11 cellular contexts compared by ENCODE assay signal in genomic region chr1:224181453-224181810, GRCh38. TPM values are rescaled to one million over a fixed set of nuclear protein-coding genes. Genes with fewer than 3 reads are reported as not detected.
DNase-seq lines count a peak whose midpoint lies in the region; ATAC-seq and TF ChIP-seq lines count a peak whose summit lies in the region.
"Had no signal": no experiment of that assay in that cellular context is flagged by ENCODE, and none has a peak within 500 bp of the region (broad histone marks: within the 10 kb centered on the region; RNA-seq: fewer than 3 reads in every experiment).

No MANE protein-coding gene starts in this region.

- no peaks in the 10 kb centered on the region for H3K9me2 ChIP-seq in GM23338 (ENCODE audit: insufficient read depth)

- no peaks in the 10 kb centered on the region; the same call in 1 of the 2 replicates for H4K20me1 ChIP-seq in GM23338 (replicated peaks; ENCODE audit: insufficient read depth)

- no peak for ATAC-seq in CD4-positive, CD25-positive, alpha-beta regulatory T cell (ENCODE audit: low read depth in 2 of 2)
- no peak for ATAC-seq in naive thymus-derived CD8-positive, alpha-beta T cell
- no peak for ATAC-seq in Right ventricle myocardium superior (ENCODE audit: poor library complexity)
- no peak for ATAC-seq in GM23338
- ATAC-seq: right lobe of liver had no signal

- no peak overlapping the region for H2AFZ ChIP-seq in GM23338

- peaks cover 6 to 46% (median 27%) of the 10 kb centered on the region in 4 donors for H3K4me1 Mint-ChIP-seq in CD4-positive, CD25-positive, alpha-beta regulatory T cell
- peaks cover 35% of the 10 kb centered on the region for H3K4me1 Mint-ChIP-seq in activated naive CD8-positive, alpha-beta T cell treated with anti-CD3 and anti-CD28 coated beads for 36 hours
- H3K4me1 Mint-ChIP-seq in naive thymus-derived CD8-positive, alpha-beta T cell: peaks cover 12 to 45% (median 37%) of the 10 kb centered on the region in 4 donors
- H3K4me1 Mint-ChIP-seq in Caco-2 (ENCODE audit: low read depth, unreplicated experiment) (peaks cover 13% of the 10 kb centered on the region), GM23338 (peaks cover 20% of the 10 kb centered on the region)

- BruUV-seq in Caco-2 (replicated peaks; lab: Mats Ljungman, UMichigan): no TSS peak

- peak overlapping the region; percentile 70 for H3K4me3 ChIP-seq in CD4-positive, CD25-positive, alpha-beta regulatory T cell (ENCODE audit: low read depth, low read length)
- H3K4me3 ChIP-seq in HL-60 (replicated peaks; ENCODE audit: insufficient read depth, low read length): no peak overlapping the region
- no peak overlapping the region for H3K4me3 ChIP-seq in Caco-2 (ENCODE audit: low read depth, low read length)
- no peak overlapping the region for H3K4me3 ChIP-seq in GM23338
- H3K4me3 ChIP-seq: cardiac muscle cell had no signal

- no peaks in the 10 kb centered on the region for H3K36me3 ChIP-seq in CD4-positive, CD25-positive, alpha-beta regulatory T cell (ENCODE audit: control insufficient read depth, insufficient read depth, low read length)
- H3K36me3 ChIP-seq in Caco-2 (ENCODE audit: control insufficient read depth, insufficient read depth, low read length): no peaks in the 10 kb centered on the region
- no peaks in the 10 kb centered on the region; the same call in 1 of the 2 replicates for H3K36me3 ChIP-seq in GM23338 (ENCODE audit: insufficient read depth)
- H3K36me3 ChIP-seq: cardiac muscle cell, right lobe of liver had no signal

- H3K27ac ChIP-seq in CD4-positive, CD25-positive, alpha-beta regulatory T cell (ENCODE audit: insufficient read depth, low read length, poor library complexity, severe bottlenecking): no peak overlapping the region
- peak overlapping the region; percentile 89 for H3K27ac ChIP-seq in HL-60 (replicated peaks)
- H3K27ac ChIP-seq in GM23338 (ENCODE audit: low read depth): no peak overlapping the region
- H3K27ac ChIP-seq: cardiac muscle cell had no signal

- no peaks in the 10 kb centered on the region for H3K9me3 ChIP-seq in CD4-positive, CD25-positive, alpha-beta regulatory T cell (ENCODE audit: control insufficient read depth in 2 of 2, low read length in 2 of 2)
- no peaks in the 10 kb centered on the region for H3K9me3 ChIP-seq in Caco-2
- H3K9me3 ChIP-seq: right lobe of liver had no signal

- H3F3A ChIP-seq in GM23338 (replicated peaks; ENCODE audit: low read depth): peaks cover 20% of the 10 kb centered on the region

- H3K9me3 Mint-ChIP-seq in CD4-positive, CD25-positive, alpha-beta regulatory T cell: no peaks in the 10 kb centered on the region
- H3K9me3 Mint-ChIP-seq in activated naive CD8-positive, alpha-beta T cell treated with anti-CD3 and anti-CD28 coated beads for 36 hours: no peaks in the 10 kb centered on the region
- no peaks in the 10 kb centered on the region for H3K9me3 Mint-ChIP-seq in naive thymus-derived CD8-positive, alpha-beta T cell
- no peaks in the 10 kb centered on the region for H3K9me3 Mint-ChIP-seq in Caco-2 (ENCODE audit: unreplicated experiment)
- no peaks in the 10 kb centered on the region for H3K9me3 Mint-ChIP-seq in GM23338

- DNase-seq in CD4-positive, CD25-positive, alpha-beta regulatory T cell: no peak
- DNase-seq in HL-60 (ENCODE audit: low read depth in 1 of 2, low spot score in 1 of 2) (no peak), Caco-2 (no peak), Right ventricle myocardium superior (no peak), GM23338 (ENCODE audit: low spot score) (no peak)
- DNase-seq in activated naive CD8-positive, alpha-beta T cell treated with anti-CD3 and anti-CD28 coated beads for 36 hours: no peak
- DNase-seq in naive thymus-derived CD8-positive, alpha-beta T cell: no peak
- DNase-seq: NCI-H524 treated with DMSO at 0.1 percent for 48 hours, T1000 had no signal

- intact Hi-C loops in Caco-2 (cut with micrococcal nuclease; ENCODE audit: unreplicated experiment): no loop called here
- intact Hi-C loops in Right ventricle myocardium superior (cut with DNase I): no loop called here

- CTCF ChIA-PET in Caco-2 (lab: Charles Lee): no interaction called here

- peaks cover 28% of the 10 kb centered on the region for H3K79me2 ChIP-seq in GM23338 (replicated peaks; ENCODE audit: insufficient read depth)

- peaks cover 4% of the 10 kb centered on the region for H3K36me3 Mint-ChIP-seq in CD4-positive, CD25-positive, alpha-beta regulatory T cell
- peaks cover 21% of the 10 kb centered on the region for H3K36me3 Mint-ChIP-seq in activated naive CD8-positive, alpha-beta T cell treated with anti-CD3 and anti-CD28 coated beads for 36 hours
- H3K36me3 Mint-ChIP-seq in naive thymus-derived CD8-positive, alpha-beta T cell: peaks cover 0 to 5% (median 0%) of the 10 kb centered on the region in 3 donors
- H3K36me3 Mint-ChIP-seq in Caco-2 (ENCODE audit: insufficient read depth, unreplicated experiment) (peaks cover 6% of the 10 kb centered on the region), GM23338 (ENCODE audit: low read depth) (peaks cover 13% of the 10 kb centered on the region)

- no peaks in the 10 kb centered on the region for H3K27me3 ChIP-seq in CD4-positive, CD25-positive, alpha-beta regulatory T cell (ENCODE audit: control insufficient read depth, insufficient read depth, low read length)
- H3K27me3 ChIP-seq in HL-60 (ENCODE audit: insufficient read depth, poor library complexity, severe bottlenecking): no peaks in the 10 kb centered on the region
- H3K27me3 ChIP-seq in Caco-2 (replicated peaks; ENCODE audit: control insufficient read depth, insufficient read depth, low read length): no peaks in the 10 kb centered on the region
- H3K27me3 ChIP-seq in GM23338 (ENCODE audit: insufficient read depth): no peaks in the 10 kb centered on the region
- H3K27me3 ChIP-seq: cardiac muscle cell, right lobe of liver had no signal

- no peak for TF ChIP-seq CTCF in HL-60 (IDR thresholded peaks at IDR 0.05; ENCODE audit: insufficient read depth, low read length)
- TF ChIP-seq CTCF in Caco-2 (IDR thresholded peaks at IDR 0.05; ENCODE audit: insufficient read depth in 1 of 2, low read depth in 1 of 2, low read length in 1 of 2, severe bottlenecking in 1 of 2, unreplicated experiment in 1 of 2): no peak
- TF ChIP-seq CTCF in GM23338 (conservative IDR thresholded peaks at IDR 0.05; ENCODE audit: low read depth in 2 of 2): no peak

- H3K4me3 Mint-ChIP-seq in CD4-positive, CD25-positive, alpha-beta regulatory T cell: peak overlapping the region in 3 of 4 donors; percentile 91 to 93 (median 93)
- peak overlapping the region; percentile 86 for H3K4me3 Mint-ChIP-seq in activated naive CD8-positive, alpha-beta T cell treated with anti-CD3 and anti-CD28 coated beads for 36 hours
- H3K4me3 Mint-ChIP-seq in naive thymus-derived CD8-positive, alpha-beta T cell: peak overlapping the region in 9 of 10 donors; percentile 84 to 96 (median 93)
- no peak overlapping the region for H3K4me3 Mint-ChIP-seq in Caco-2 (ENCODE audit: unreplicated experiment)
- H3K4me3 Mint-ChIP-seq in GM23338: no peak overlapping the region

- POLR2A ChIA-PET in naive thymus-derived CD8-positive, alpha-beta T cell (lab: Charles Lee): interaction anchor here (0.9 to 2.9 kb wide), 5 partner anchors 9 to 148 kb away, joined by 4 to 19 read pairs (median 12); partner anchors contain the start of gene NVL
- POLR2A ChIA-PET in Caco-2 (lab: Charles Lee): no interaction called here

- peaks cover 38% of the 10 kb centered on the region for H3K4me1 ChIP-seq in CD4-positive, CD25-positive, alpha-beta regulatory T cell (ENCODE audit: control insufficient read depth, insufficient read depth, low read length, poor library complexity, severe bottlenecking)
- peaks cover 6% of the 10 kb centered on the region for H3K4me1 ChIP-seq in Caco-2
- H3K4me1 ChIP-seq in GM23338 (ENCODE audit: insufficient read depth): peaks cover 15% of the 10 kb centered on the region; the same call in 1 of the 2 replicates

- H3K4me2 ChIP-seq in GM23338: no peak overlapping the region

- peak overlapping the region in 2 of 3 donors; percentile 94 to 97 for H3K27ac Mint-ChIP-seq in CD4-positive, CD25-positive, alpha-beta regulatory T cell
- peak overlapping the region; percentile 90 for H3K27ac Mint-ChIP-seq in activated naive CD8-positive, alpha-beta T cell treated with anti-CD3 and anti-CD28 coated beads for 36 hours
- H3K27ac Mint-ChIP-seq in naive thymus-derived CD8-positive, alpha-beta T cell: peak overlapping the region in 9 of 10 donors; percentile 89 to 99 (median 97)
- no peak overlapping the region for H3K27ac Mint-ChIP-seq in Caco-2 (ENCODE audit: unreplicated experiment)
- no peak overlapping the region for H3K27ac Mint-ChIP-seq in GM23338

- H3K27me3 Mint-ChIP-seq in CD4-positive, CD25-positive, alpha-beta regulatory T cell: peaks cover 9% of the 10 kb centered on the region
- H3K27me3 Mint-ChIP-seq in activated naive CD8-positive, alpha-beta T cell treated with anti-CD3 and anti-CD28 coated beads for 36 hours: no peaks in the 10 kb centered on the region
- no peaks in the 10 kb centered on the region for H3K27me3 Mint-ChIP-seq in naive thymus-derived CD8-positive, alpha-beta T cell
- no peaks in the 10 kb centered on the region for H3K27me3 Mint-ChIP-seq in Caco-2 (ENCODE audit: insufficient read depth, unreplicated experiment)
- H3K27me3 Mint-ChIP-seq in GM23338 (ENCODE audit: insufficient read depth, low read depth, poor library complexity): peaks cover 11% of the 10 kb centered on the region

TF ChIP-seq in GM23338, 12 proteins besides CTCF, POLR2A, EP300 and RAD21 (continues in another document):
- TF ChIP-seq ZNF331 (CRISPR knock-in tag; IDR thresholded peaks at IDR 0.05; ENCODE audit: low read depth): no peak

RNA-seq across cellular contexts. Expression of gene DEGS1, which starts 1.6 kb away (rescaled TPM):
- 46.1 TPM for total RNA-seq in CD4-positive, CD25-positive, alpha-beta regulatory T cell
- polyA plus RNA-seq in CD4-positive, CD25-positive, alpha-beta regulatory T cell: 100 to 1,000 TPM; 108 to 161 (median 133) TPM
- total RNA-seq in activated naive CD8-positive, alpha-beta T cell treated with anti-CD3 and anti-CD28 coated beads for 36 hours: 10 to 100 TPM; 40.9 to 41.3 TPM
- total RNA-seq in naive thymus-derived CD8-positive, alpha-beta T cell: 10 to 100 TPM; 35.0 to 35.2 TPM
- 10 to 100 TPM; 49.0 to 77.9 (median 63.4) TPM for polyA plus RNA-seq in naive thymus-derived CD8-positive, alpha-beta T cell
- 38.8 and 39.2 TPM in 2 replicates for total RNA-seq in Caco-2 (2022)
- total RNA-seq in Right ventricle myocardium superior: 56.9 TPM
- 59.8 and 67.9 TPM in 2 replicates for total RNA-seq in GM23338 (2014; rRNA removed; shearing (Covaris generic))
- 42.5 and 45.7 TPM in 2 replicates for polyA plus RNA-seq in GM23338 (2016; fragmentation: Nextera tagmentation; extraction: Ambion mirVana)

Comparison
In these comparisons a context has a peak if more than half of its experiments do, and no peak if none do; other contexts are left out.
1. H3K27ac Mint-ChIP-seq: peak in CD4-positive, CD25-positive, alpha-beta regulatory T cell (2 of 3), activated naive CD8-positive, alpha-beta T cell treated with anti-CD3 and anti-CD28 coated beads for 36 hours (single experiment) and naive thymus-derived CD8-positive, alpha-beta T cell (9 of 10); none in Caco-2 (single experiment) and GM23338 (single experiment).
2. H3K4me3 Mint-ChIP-seq: peak in CD4-positive, CD25-positive, alpha-beta regulatory T cell (3 of 4), activated naive CD8-positive, alpha-beta T cell treated with anti-CD3 and anti-CD28 coated beads for 36 hours (single experiment) and naive thymus-derived CD8-positive, alpha-beta T cell (9 of 10); none in Caco-2 (single experiment) and GM23338 (single experiment).